8 cellular contexts compared by ENCODE assay signal in the genomic region with DNA sequence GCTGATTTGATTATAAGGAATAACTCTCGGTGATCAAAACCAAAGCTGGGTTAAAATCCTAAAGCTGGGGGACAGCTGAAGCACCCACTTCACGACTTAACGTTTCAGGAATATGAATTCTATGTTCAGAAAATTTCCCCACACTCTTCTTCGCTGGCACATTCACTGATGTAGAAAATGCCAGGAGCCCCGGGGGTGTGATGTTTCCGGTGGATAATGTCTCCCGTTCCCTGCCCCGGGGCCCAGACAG.
DNase-seq lines count a peak whose midpoint lies in the region; ATAC-seq, FAIRE-seq and TF ChIP-seq lines count a peak whose summit lies in the region.

No MANE protein-coding gene starts in this region.

- intact Hi-C loops in naive thymus-derived CD4-positive, alpha-beta T cell (cut with micrococcal nuclease): no loop called here

- H3K27me3 Mint-ChIP-seq in IgD-negative memory B cell: peaks cover 23% of the 10 kb centered on the region
- peaks cover 31% of the 10 kb centered on the region for H3K27me3 Mint-ChIP-seq in endodermal cell (ENCODE audit: insufficient read depth)
- H3K27me3 Mint-ChIP-seq in naive thymus-derived CD4-positive, alpha-beta T cell: peaks cover 43 to 56% (median 53%) of the 10 kb centered on the region in 5 donors

- POLR2A ChIA-PET in naive thymus-derived CD4-positive, alpha-beta T cell (lab: Charles Lee): no interaction called here

- H3K4me3 Mint-ChIP-seq in IgD-negative memory B cell (peak overlapping the region; percentile 81 to 89 (median 85)), endodermal cell (peak overlapping the region; percentile 64)
- peak overlapping the region in 9 of 10 donors; percentile 33 to 63 (median 54) for H3K4me3 Mint-ChIP-seq in naive thymus-derived CD4-positive, alpha-beta T cell

- H3K36me3 Mint-ChIP-seq in IgD-negative memory B cell (peaks cover 2% of the 10 kb centered on the region), endodermal cell (ENCODE audit: low read depth) (no peaks in the 10 kb centered on the region)
- H3K36me3 Mint-ChIP-seq in naive thymus-derived CD4-positive, alpha-beta T cell: peaks cover 0 to 8% (median 0%) of the 10 kb centered on the region in 5 donors

- H3K9me3 Mint-ChIP-seq in IgD-negative memory B cell (no peaks in the 10 kb centered on the region), endodermal cell (no peaks in the 10 kb centered on the region)
- peaks cover 0 to 11% (median 0%) of the 10 kb centered on the region in 11 donors for H3K9me3 Mint-ChIP-seq in naive thymus-derived CD4-positive, alpha-beta T cell

- peak overlapping the region in 2 of 3 donors; percentile 3 to 48 for H3K27ac Mint-ChIP-seq in IgD-negative memory B cell
- no peak overlapping the region for H3K27ac Mint-ChIP-seq in endodermal cell
- no peak overlapping the region for H3K27ac Mint-ChIP-seq in naive thymus-derived CD4-positive, alpha-beta T cell

- DNase-seq in AG10803 (ENCODE audit: low read depth) (peak; percentile 50), endodermal cell (no peak), cortex of kidney (lab: John Stamatoyannopoulos, UW) (no peak), SKM-1 treated with dmso at 0.1 percent for 144 hours (lab: John Stamatoyannopoulos, UW; ENCODE audit: unreplicated experiment) (no peak), NCI-H2171 (lab: John Stamatoyannopoulos, UW) (no peak), GM12892 (ENCODE audit: insufficient read length) (no peak)
- no peak for DNase-seq in naive thymus-derived CD4-positive, alpha-beta T cell

- CTCF ChIA-PET in naive thymus-derived CD4-positive, alpha-beta T cell (lab: Charles Lee): interaction anchor here (0.6 kb wide), 1 partner anchor 15 kb away, joined by 3 read pairs; no protein-coding TSS in a partner anchor

- H3K4me3 ChIP-seq in AG10803 (ENCODE audit: low read length): peak overlapping the region; percentile 69
- H3K4me3 ChIP-seq in endodermal cell (ENCODE audit: low read length): peak overlapping the region; percentile 81
- no peak overlapping the region for H3K4me3 ChIP-seq in naive thymus-derived CD4-positive, alpha-beta T cell (ENCODE audit: low read length)

- TF ChIP-seq POLR2A in GM12892 (IDR thresholded peaks at IDR 0.05; ENCODE audit: low read depth, low read length): no peak

- no peak overlapping the region for H3K27ac ChIP-seq in endodermal cell (ENCODE audit: low read depth, low read length)
- H3K27ac ChIP-seq in naive thymus-derived CD4-positive, alpha-beta T cell (ENCODE audit: low read depth, low read length): no peak overlapping the region

- H3K27me3 ChIP-seq in endodermal cell (ENCODE audit: control insufficient read depth, insufficient read depth, low read length, poor library complexity, severe bottlenecking): peaks cover 36% of the 10 kb centered on the region
- H3K27me3 ChIP-seq in naive thymus-derived CD4-positive, alpha-beta T cell (ENCODE audit: control insufficient read depth in 2 of 2, insufficient read depth in 2 of 2, low read length in 2 of 2): no peaks in the 10 kb centered on the region

- no peaks in the 10 kb centered on the region for H3K4me1 ChIP-seq in endodermal cell (ENCODE audit: control insufficient read depth, insufficient read depth, low read length)
- no peaks in the 10 kb centered on the region for H3K4me1 ChIP-seq in naive thymus-derived CD4-positive, alpha-beta T cell (ENCODE audit: control insufficient read depth in 2 of 2, insufficient read depth in 2 of 2, low read length in 2 of 2)

- H3K9me3 ChIP-seq in endodermal cell (ENCODE audit: control insufficient read depth, low read length): no peaks in the 10 kb centered on the region
- H3K9me3 ChIP-seq in naive thymus-derived CD4-positive, alpha-beta T cell (ENCODE audit: control insufficient read depth in 2 of 3, low read length in 3 of 3): no peaks in the 10 kb centered on the region

- H3K36me3 ChIP-seq in endodermal cell (ENCODE audit: control insufficient read depth, insufficient read depth, low read length): no peaks in the 10 kb centered on the region
- no peaks in the 10 kb centered on the region for H3K36me3 ChIP-seq in naive thymus-derived CD4-positive, alpha-beta T cell (ENCODE audit: control insufficient read depth in 2 of 3, insufficient read depth in 3 of 3, low read length in 3 of 3)

- H3K4me1 Mint-ChIP-seq in IgD-negative memory B cell (peaks cover 15 to 21% (median 15%) of the 10 kb centered on the region in 3 donors), endodermal cell (peaks cover 31% of the 10 kb centered on the region)
- peaks cover 0 to 19% (median 10%) of the 10 kb centered on the region in 7 donors for H3K4me1 Mint-ChIP-seq in naive thymus-derived CD4-positive, alpha-beta T cell

- TF ChIP-seq CTCF in AG10803 (conservative IDR thresholded peaks at IDR 0.05; ENCODE audit: low read length) (no peak), endodermal cell (conservative IDR thresholded peaks at IDR 0.05) (no peak)

- 0 to 6% methylated on average over 5 to 8 of the region's 8 CpGs for WGBS in endodermal cell (ENCODE audit: insufficient coverage in 1 of 2, insufficient read length in 1 of 2), 2 experiments

- FAIRE-seq in GM12892 (lab: Jason Lieb, UNC): no peak

- no peak for ATAC-seq in naive thymus-derived CD4-positive, alpha-beta T cell

- no peak overlapping the region for H3K9ac ChIP-seq in endodermal cell (ENCODE audit: extremely low read depth, low read length, poor library complexity, severe bottlenecking)

Comparison
In these comparisons a context has a peak if more than half of its experiments do, and no peak if none do; other contexts are left out.
1. H3K27ac Mint-ChIP-seq: peak in IgD-negative memory B cell (2 of 3); none in endodermal cell (single experiment) and naive thymus-derived CD4-positive, alpha-beta T cell (0 of 9).
2. Peak in every context shown above with its lines, with median percentiles within 50 percentile points of each other: H3K4me3 Mint-ChIP-seq.